In genomic region chr17:81691196-81691595, GRCh38 we compare ENCODE assay signal across 26 cellular contexts.
"Had no signal": no experiment of that assay in that cellular context is flagged by ENCODE, and none has a peak within 500 bp of the region (broad histone marks: within the 10 kb centered on the region; RNA-seq: fewer than 3 reads in every experiment).

No MANE protein-coding gene starts in this region.

- FAIRE-seq: colon, keratinocyte, small intestine had no signal

- H3K4me3 Mint-ChIP-seq: memory B cell; natural killer cell; stimulated activated naive CD8-positive, alpha-beta T cell treated with anti-CD3 and anti-CD28 coated beads, Interleukin-15, amount 100 ng/mL, for 72 hours had no signal

- H3K9me3 Mint-ChIP-seq: memory B cell; natural killer cell; stimulated activated naive CD8-positive, alpha-beta T cell treated with anti-CD3 and anti-CD28 coated beads, Interleukin-15, amount 100 ng/mL, for 72 hours had no signal

- H3K36me3 Mint-ChIP-seq: natural killer cell had no signal

- DNase-seq: dorsolateral prefrontal cortex; effector CD4-positive, alpha-beta T cell; foreskin keratinocyte; hypothalamus; natural killer cell; right lobe of liver; small intestine; stimulated activated CD4-positive, alpha-beta T cell treated with anti-CD3 and anti-CD28 coated beads, Interleukin-12 subunit alpha, Interleukin-12 subunit beta, amount 100 ng/mL, for 4 hours; stimulated activated CD4-positive, alpha-beta T cell treated with anti-CD3 and anti-CD28 coated beads, Interleukin-1b, Interleukin-23, amount 100 ng/mL, for 48 hours; stimulated activated CD4-positive, alpha-beta T cell treated with anti-CD3 and anti-CD28 coated beads, Interleukin-4, amount 100 ng/mL, for 1 hour; stimulated activated CD8-positive, alpha-beta memory T cell treated with anti-CD3 and anti-CD28 coated beads, Interleukin-4, amount 100 ng/mL, for 48 hours; stimulated activated naive CD4-positive, alpha-beta T cell; stimulated activated naive CD8-positive, alpha-beta T cell treated with anti-CD3 and anti-CD28 coated beads, Interleukin-15, amount 100 ng/mL, for 72 hours; transverse colon; upper lobe of right lung; uterus had no signal

- H3K36me3 ChIP-seq: uterus had no signal

- H3K27ac ChIP-seq: dorsolateral prefrontal cortex, esophagus muscularis mucosa, foreskin keratinocyte, gastroesophageal sphincter, neutrophil, parathyroid adenoma, right lobe of liver, suprapubic skin, transverse colon, upper lobe of right lung, uterus had no signal

- H3K27me3 Mint-ChIP-seq: memory B cell; progenitor cell of endocrine pancreas; stimulated activated naive CD8-positive, alpha-beta T cell treated with anti-CD3 and anti-CD28 coated beads, Interleukin-15, amount 100 ng/mL, for 72 hours had no signal

- H3K9me3 ChIP-seq: esophagus muscularis mucosa, gastroesophageal sphincter, neutrophil, right lobe of liver, suprapubic skin, transverse colon, upper lobe of right lung, uterus had no signal

- H3K27me3 ChIP-seq: dorsolateral prefrontal cortex, esophagus muscularis mucosa, foreskin keratinocyte, gastroesophageal sphincter, neutrophil, right lobe of liver, suprapubic skin, transverse colon, upper lobe of right lung, uterus had no signal

- H3K4me3 ChIP-seq: dorsolateral prefrontal cortex, esophagus muscularis mucosa, gastroesophageal sphincter, lung, right lobe of liver, suprapubic skin, transverse colon, upper lobe of right lung, uterus had no signal

- H3K9ac ChIP-seq: parathyroid adenoma had no signal

- H3K4me1 ChIP-seq: foreskin keratinocyte, parathyroid adenoma, right lobe of liver, transverse colon, upper lobe of right lung, uterus had no signal

- H3K27ac Mint-ChIP-seq: memory B cell, natural killer cell, progenitor cell of endocrine pancreas had no signal
